In the genomic region with DNA sequence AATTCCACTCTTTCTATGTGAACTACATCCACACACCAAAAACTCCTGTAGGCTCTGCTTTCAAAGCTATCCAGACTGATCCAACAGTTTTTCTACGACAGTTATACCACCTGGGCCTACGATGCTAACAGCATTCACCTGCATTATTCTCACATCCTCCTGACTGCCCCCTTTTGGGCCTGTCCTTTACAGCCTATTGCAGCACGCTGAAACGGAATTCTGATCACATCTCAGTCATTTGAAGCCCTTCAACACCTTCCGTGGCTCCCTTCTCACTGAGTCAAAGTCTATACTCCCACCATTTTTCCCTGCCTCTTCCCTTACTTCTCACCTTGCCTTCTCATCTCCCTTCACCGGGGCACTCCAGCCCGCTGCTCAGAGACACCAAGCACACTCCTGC, we compare ENCODE assay signal across 24 cellular contexts.
DNase-seq lines count a peak whose midpoint lies in the region; ATAC-seq, FAIRE-seq and TF ChIP-seq lines count a peak whose summit lies in the region.
"Had no signal": no experiment of that assay in that cellular context is flagged by ENCODE, and none has a peak within 500 bp of the region (broad histone marks: within the 10 kb centered on the region; RNA-seq: fewer than 3 reads in every experiment).

No MANE protein-coding gene starts in this region.

- no peaks in the 10 kb centered on the region for H3K9me2 ChIP-seq in GM23338 (ENCODE audit: insufficient read depth)
- H3K9me2 ChIP-seq in Loucy (replicated peaks; ENCODE audit: low read depth, low read length), result no peaks in the 10 kb centered on the region
- H3K9me2 ChIP-seq in GM23248 (ENCODE audit: insufficient read depth), result no peaks in the 10 kb centered on the region

- no peaks in the 10 kb centered on the region for H3K79me1 ChIP-seq in H1 (ENCODE audit: low read depth, low read length)
- H3K79me1 ChIP-seq in mesendoderm (ENCODE audit: low read length), result no peaks in the 10 kb centered on the region

- H3K4ac ChIP-seq in H1 (replicated peaks; ENCODE audit: insufficient read length, low read depth, low read length), result no peak overlapping the region
- H3K4ac ChIP-seq in mesendoderm (ENCODE audit: low read depth, low read length), result no peak overlapping the region

- no peaks in the 10 kb centered on the region for H3K23me2 ChIP-seq in H1 (ENCODE audit: low read depth, low read length)

- no peak overlapping the region for H2BK120ac ChIP-seq in H1 (replicated peaks; ENCODE audit: low read depth, low read length)
- no peak overlapping the region for H2BK120ac ChIP-seq in mesendoderm (ENCODE audit: low read depth, low read length)

- H3K79me2 ChIP-seq in GM23338 (replicated peaks; ENCODE audit: insufficient read depth), result no peaks in the 10 kb centered on the region
- no peaks in the 10 kb centered on the region for H3K79me2 ChIP-seq in Loucy (ENCODE audit: insufficient read depth, low read length)
- H3K79me2 ChIP-seq in H1 (ENCODE audit: control insufficient read depth in 1 of 2, insufficient read depth in 2 of 2, low read length in 2 of 2), result no peaks in the 10 kb centered on the region
- no peaks in the 10 kb centered on the region for H3K79me2 ChIP-seq in mesendoderm (ENCODE audit: control insufficient read depth, insufficient read depth, low read length)
- H3K79me2 ChIP-seq in GM23248 (ENCODE audit: insufficient read depth), result no peaks in the 10 kb centered on the region

- no peak overlapping the region for H2BK12ac ChIP-seq in H1 (ENCODE audit: low read depth, low read length)

- H3K27me3 ChIP-seq in GM23338 (ENCODE audit: insufficient read depth) (no peaks in the 10 kb centered on the region), Loucy (ENCODE audit: insufficient read depth, low read length, poor library complexity, severe bottlenecking) (no peaks in the 10 kb centered on the region), H1 (replicated peaks in 1 of 4; ENCODE audit: control insufficient read depth in 3 of 4, extremely low read depth in 1 of 4, insufficient read depth in 3 of 4, low read length in 3 of 4) (no peaks in the 10 kb centered on the region), mesendoderm (ENCODE audit: insufficient read depth, low read length, poor library complexity) (no peaks in the 10 kb centered on the region), GM23248 (replicated peaks; ENCODE audit: insufficient read depth) (peaks cover 15% of the 10 kb centered on the region), aorta (ENCODE audit: control insufficient read depth in 1 of 2, insufficient read depth in 2 of 2, low read length in 1 of 2) (no peaks in the 10 kb centered on the region)
- H3K27me3 ChIP-seq: BE2C; BLaER1 treated with 17β-estradiol and CSF1 and Interleukin-3, amounts not matched to agents 10 nM and 100 nM had no signal

- in situ Hi-C loops in GM23248 (cut with MboI), result no loop called here

- CTCF ChIA-PET in H1 (lab: Charles Lee; ENCODE audit: partially characterized antibody), result no interaction called here

- no peak overlapping the region for H3K23ac ChIP-seq in H1 (ENCODE audit: insufficient read length)
- H3K23ac ChIP-seq in mesendoderm (ENCODE audit: low read length), result no peak overlapping the region

- H3K4me3 ChIP-seq in GM23338 (no peak overlapping the region), Loucy (ENCODE audit: low read length, poor library complexity, severe bottlenecking) (no peak overlapping the region), H1 (ENCODE audit: extremely low read depth in 1 of 4, insufficient read depth in 2 of 4, low read depth in 3 of 4, low read length in 4 of 4) (no peak overlapping the region), mesendoderm (ENCODE audit: low read length) (no peak overlapping the region), GM23248 (no peak overlapping the region), aorta (ENCODE audit: low read length in 2 of 2) (no peak overlapping the region)
- H3K4me3 ChIP-seq: A549; BLaER1 treated with 17β-estradiol and CSF1 and Interleukin-3, amounts not matched to agents 10 nM and 100 nM had no signal

- H2BK15ac ChIP-seq in H1 (ENCODE audit: low read length) (peak overlapping the region; percentile 50; the same call in 1 of the 2 replicates), mesendoderm (replicated peaks; ENCODE audit: low read depth) (no peak overlapping the region)

- FAIRE-seq in H1 (lab: Jason Lieb, UNC), result no peak
- FAIRE-seq: A549, GM12891, GM18507, H54 had no signal

- H3K4me3 Mint-ChIP-seq in GM23338, result no peak overlapping the region
- H3K4me3 Mint-ChIP-seq: CD4-positive, alpha-beta memory T cell had no signal

- H3K9me3 ChIP-seq in Loucy (ENCODE audit: insufficient read depth, low read depth, low read length) (no peaks in the 10 kb centered on the region), H1 (ENCODE audit: insufficient read depth in 2 of 2, low read depth in 1 of 2, low read length in 1 of 2) (no peaks in the 10 kb centered on the region), GM23248 (ENCODE audit: low read depth) (no peaks in the 10 kb centered on the region), aorta (ENCODE audit: control insufficient read depth, low read length) (no peaks in the 10 kb centered on the region)
- H3K9me3 ChIP-seq: A549; BE2C; BLaER1 treated with 17β-estradiol and CSF1 and Interleukin-3, amounts not matched to agents 10 nM and 100 nM had no signal

- H3K27ac ChIP-seq in GM23338 (ENCODE audit: low read depth) (no peak overlapping the region), H1 (ENCODE audit: low read depth, low read length) (no peak overlapping the region), mesendoderm (ENCODE audit: low read depth, low read length) (no peak overlapping the region), GM23248 (no peak overlapping the region), aorta (ENCODE audit: low read depth in 1 of 2, low read length in 2 of 2) (no peak overlapping the region)
- H3K27ac ChIP-seq: 22Rv1; A549; BLaER1 treated with 17β-estradiol and CSF1 and Interleukin-3, amounts not matched to agents 10 nM and 100 nM had no signal

- H3K36me3 Mint-ChIP-seq in GM23338 (ENCODE audit: low read depth), result no peaks in the 10 kb centered on the region
- H3K36me3 Mint-ChIP-seq: CD4-positive, alpha-beta memory T cell had no signal

- H3K18ac ChIP-seq in H1 (ENCODE audit: extremely low read depth, low read length) (no peak overlapping the region), mesendoderm (ENCODE audit: low read length) (peak overlapping the region; percentile 69)

- H3K14ac ChIP-seq in H1 (ENCODE audit: insufficient read length), result no peak overlapping the region

- ATAC-seq in GM23338, result peak; percentile 83
- no peak for ATAC-seq in aorta (ENCODE audit: low FRiP score)
- no peak for ATAC-seq in GM18511 (IDR thresholded peaks at IDR 0.05; ENCODE audit: unreplicated experiment)
- ATAC-seq: A549, HCT116 had no signal

- H4K5ac ChIP-seq in H1 (ENCODE audit: insufficient read length, low read depth, low read length), result no peak overlapping the region
- H4K5ac ChIP-seq in mesendoderm (ENCODE audit: low read length), result no peak overlapping the region

- no peak for TF ChIP-seq EP300 in H1 (IDR thresholded peaks at IDR 0.05; ENCODE audit: borderline replicate concordance in 1 of 2, low read depth in 2 of 2, low read length in 2 of 2)

- DNase-seq in GM23338 (ENCODE audit: low spot score) (peak; percentile 56), H1 (ENCODE audit: low read depth in 1 of 2, low spot score in 2 of 2) (no peak), mesendoderm (peak; percentile 45), GM23248 (no peak), aorta (no peak)
- no peak for DNase-seq in activated CD4-positive, alpha-beta T cell treated with anti-CD3 and anti-CD28 coated beads for 4 hours
- DNase-seq: ACHN; AML-193; BE2C; Calu3; CD4-positive, alpha-beta memory T cell; COR-L47; DMS53; DMS79 treated with DMSO at 0.1 percent for 48 hours; GF-D8 had no signal

- H4K8ac ChIP-seq in H1 (ENCODE audit: extremely low read depth, insufficient read depth, low read length), result no peak overlapping the region
- no peak overlapping the region for H4K8ac ChIP-seq in mesendoderm (ENCODE audit: low read depth, low read length)

- H4K20me1 ChIP-seq in GM23338 (replicated peaks; ENCODE audit: insufficient read depth) (no peaks in the 10 kb centered on the region), Loucy (ENCODE audit: insufficient read depth, low read length, poor library complexity, severe bottlenecking) (no peaks in the 10 kb centered on the region), H1 (replicated peaks in 1 of 2; ENCODE audit: control insufficient read depth in 1 of 2, insufficient read depth in 2 of 2, low read length in 2 of 2) (no peaks in the 10 kb centered on the region), GM23248 (ENCODE audit: insufficient read depth) (no peaks in the 10 kb centered on the region)
- H4K20me1 ChIP-seq: BLaER1 treated with 17β-estradiol and CSF1 and Interleukin-3, amounts not matched to agents 10 nM and 100 nM had no signal

- peak; percentile 37 to 51 for TF ChIP-seq CTCF in GM23338 (conservative IDR thresholded peaks at IDR 0.05; ENCODE audit: low read depth in 2 of 2)
- TF ChIP-seq CTCF in Loucy (conservative IDR thresholded peaks at IDR 0.05; ENCODE audit: low read length), result 0 out of 2 replicates have a peak, but pooled peaks have one; percentile 13
- peak in 2 of 3 experiments; percentile 18 to 50; a peak in 2 of 4 replicates for TF ChIP-seq CTCF in H1 (IDR thresholded peaks at IDR 0.05; ENCODE audit: control extremely low read depth in 1 of 3, insufficient read depth in 1 of 3, low read depth in 1 of 3, low read length in 3 of 3)

- H2BK5ac ChIP-seq in H1 (ENCODE audit: low read depth, low read length) (no peak overlapping the region), mesendoderm (ENCODE audit: low read length) (peak overlapping the region; percentile 78)

- H3K9ac ChIP-seq in Loucy (ENCODE audit: low read depth, low read length, poor library complexity, severe bottlenecking) (no peak overlapping the region), H1 (replicated peaks in 1 of 4; ENCODE audit: extremely low read depth in 1 of 4, low read depth in 3 of 4, low read length in 3 of 4) (no peak overlapping the region), mesendoderm (ENCODE audit: low read length) (no peak overlapping the region), GM23248 (no peak overlapping the region)
- H3K9ac ChIP-seq: BLaER1 treated with 17β-estradiol and CSF1 and Interleukin-3, amounts not matched to agents 10 nM and 100 nM had no signal

- TF ChIP-seq POLR2A in H1 (IDR thresholded peaks at IDR 0.05; ENCODE audit: control extremely low read depth in 1 of 2, low read depth in 2 of 2, low read length in 2 of 2), result no peak

- H2AK5ac ChIP-seq in H1 (ENCODE audit: low read depth, low read length), result no peak overlapping the region
- peak overlapping the region; percentile 68 for H2AK5ac ChIP-seq in mesendoderm (ENCODE audit: low read length)

- TF ChIP-seq RAD21 in H1 (IDR thresholded peaks at IDR 0.05 in 1 of 2, conservative IDR thresholded peaks at IDR 0.05 in 1 of 2; ENCODE audit: low read depth in 2 of 2, low read length in 2 of 2), result peak; percentile 5 to 22; a peak in 2 of 4 replicates

- WGBS in H1 (ENCODE audit: extremely low coverage in 1 of 2, insufficient coverage in 1 of 2, insufficient read length in 1 of 2, insufficient replicate concordance in 2 of 2, low coverage in 1 of 2, low lambda C conversion rate in 2 of 2, missing lambda C conversion rate in 1 of 2), 2 experiments, result 84% methylated on average over 7 of the region's 7 CpGs; no CpG with 5 or more reads in 1 of the 2 experiments
- no CpG with 5 or more reads among the region's 7 CpGs for WGBS in mesendoderm (ENCODE audit: extremely low coverage, insufficient coverage, low lambda C conversion rate)
- WGBS in GM23248 (ENCODE audit: low coverage in 1 of 2, low lambda C conversion rate in 2 of 2, missing lambda C conversion rate in 2 of 2), 2 experiments, result 38 to 43% methylated on average over 7 of the region's 7 CpGs
- WGBS in aorta, 2 donors, result 79 to 82% methylated on average over 7 of the region's 7 CpGs

- H3K4me2 ChIP-seq in GM23338 (no peak overlapping the region), Loucy (ENCODE audit: low read depth, low read length, poor library complexity, severe bottlenecking) (no peak overlapping the region), H1 (ENCODE audit: insufficient read depth in 1 of 2, low read depth in 2 of 2, low read length in 2 of 2) (no peak overlapping the region), mesendoderm (ENCODE audit: low read length) (no peak overlapping the region), GM23248 (ENCODE audit: unreplicated experiment) (no peak overlapping the region)
- H3K4me2 ChIP-seq: A549; BLaER1 treated with 17β-estradiol and CSF1 and Interleukin-3, amounts not matched to agents 10 nM and 100 nM had no signal

- H3K9me3 Mint-ChIP-seq in GM23338, result no peaks in the 10 kb centered on the region
- H3K9me3 Mint-ChIP-seq: CD4-positive, alpha-beta memory T cell had no signal

- no peak overlapping the region for H4K91ac ChIP-seq in H1 (replicated peaks; ENCODE audit: insufficient read length, low read length)

- intact Hi-C loops in aorta (cut with DNase I), result no loop called here

- no peaks in the 10 kb centered on the region for H3K36me3 ChIP-seq in GM23338 (ENCODE audit: insufficient read depth)
- H3K36me3 ChIP-seq in Loucy (ENCODE audit: insufficient read depth, low read length), result no peaks in the 10 kb centered on the region
- H3K36me3 ChIP-seq in H1 (ENCODE audit: control insufficient read depth in 2 of 4, insufficient read depth in 4 of 4, low read length in 3 of 4), result no peaks in the 10 kb centered on the region
- no peaks in the 10 kb centered on the region for H3K36me3 ChIP-seq in mesendoderm (ENCODE audit: control insufficient read depth, insufficient read depth, low read length)
- no peaks in the 10 kb centered on the region for H3K36me3 ChIP-seq in GM23248 (ENCODE audit: low read depth)
- no peaks in the 10 kb centered on the region for H3K36me3 ChIP-seq in aorta (ENCODE audit: control insufficient read depth in 1 of 2, insufficient read depth in 2 of 2, low read length in 1 of 2)
- H3K36me3 ChIP-seq: BE2C; BLaER1 treated with 17β-estradiol and CSF1 and Interleukin-3, amounts not matched to agents 10 nM and 100 nM had no signal

- H3F3A ChIP-seq in GM23338 (replicated peaks; ENCODE audit: low read depth) (no peaks in the 10 kb centered on the region), Loucy (ENCODE audit: low read depth) (no peaks in the 10 kb centered on the region), GM23248 (ENCODE audit: insufficient read depth) (no peaks in the 10 kb centered on the region)

- no peak overlapping the region for H2BK20ac ChIP-seq in H1 (ENCODE audit: low read length)

- peaks cover 3% of the 10 kb centered on the region for H3K27me3 Mint-ChIP-seq in GM23338 (ENCODE audit: insufficient read depth, low read depth, poor library complexity)
- H3K27me3 Mint-ChIP-seq: CD4-positive, alpha-beta memory T cell had no signal

- H3K4me1 Mint-ChIP-seq in GM23338, result peaks cover 26% of the 10 kb centered on the region
- H3K4me1 Mint-ChIP-seq: CD4-positive, alpha-beta memory T cell had no signal

- H3K4me1 ChIP-seq in GM23338 (ENCODE audit: insufficient read depth) (peaks cover 10% of the 10 kb centered on the region; the same call in 1 of the 2 replicates), Loucy (ENCODE audit: insufficient read depth, low read length, poor library complexity, severe bottlenecking) (peaks cover 5% of the 10 kb centered on the region), H1 (replicated peaks in 1 of 4; ENCODE audit: control insufficient read depth in 3 of 4, insufficient read depth in 4 of 4, low read length in 3 of 4) (peaks cover 0 to 3% (median 0%) of the 10 kb centered on the region in 4 experiments; a peak in 1 of 7 replicates), mesendoderm (ENCODE audit: control insufficient read depth, low read depth, low read length) (peaks cover 3% of the 10 kb centered on the region), GM23248 (ENCODE audit: insufficient read depth) (no peaks in the 10 kb centered on the region), aorta (ENCODE audit: control insufficient read depth in 1 of 2, insufficient read depth in 2 of 2, low read length in 2 of 2) (no peaks in the 10 kb centered on the region)
- H3K4me1 ChIP-seq: A549, BE2C had no signal

- peak overlapping the region; percentile 49; the same call in 1 of the 2 replicates for H2AFZ ChIP-seq in GM23338
- no peak overlapping the region for H2AFZ ChIP-seq in Loucy (ENCODE audit: low read length)
- H2AFZ ChIP-seq in H1 (ENCODE audit: low read length), result peak overlapping the region; percentile 56; the same call in 1 of the 2 replicates
- H2AFZ ChIP-seq in GM23248, result no peak overlapping the region

- H3K27ac Mint-ChIP-seq in GM23338, result no peak overlapping the region
- H3K27ac Mint-ChIP-seq: CD4-positive, alpha-beta memory T cell had no signal

- POLR2A ChIA-PET in H1 (lab: Charles Lee; ENCODE audit: partially characterized antibody), result no interaction called here

- H3K56ac ChIP-seq in H1 (replicated peaks; ENCODE audit: insufficient read length, low read depth, low read length), result no peak overlapping the region
- H3K56ac ChIP-seq in mesendoderm (ENCODE audit: low read length), result peak overlapping the region; percentile 62

Comparison
In these comparisons a context has a peak if more than half of its experiments do, and no peak if none do; other contexts are left out.
1. DNase-seq: peak in GM23338 (single experiment) and mesendoderm (single experiment); none in H1 (0 of 2), GM23248 (single experiment), aorta (0 of 2) and activated CD4-positive, alpha-beta T cell treated with anti-CD3 and anti-CD28 coated beads for 4 hours (0 of 2).
2. H2AFZ ChIP-seq: peak in GM23338 (single experiment) and H1 (single experiment); none in Loucy (single experiment) and GM23248 (single experiment).
3. Peak in every context shown above with its lines, with median percentiles within 50 percentile points of each other: CTCF ChIP-seq.